ENCODE assay signal across 8 cellular contexts in genomic region chr4:154551872-154552686, GRCh38. TPM values are rescaled to one million over a fixed set of nuclear protein-coding genes. Genes with fewer than 3 reads are reported as not detected.
DNase-seq lines count a peak whose midpoint lies in the region; ATAC-seq lines count a peak whose summit lies in the region.

No MANE protein-coding gene starts in this region.

- no peak overlapping the region for H3K9ac ChIP-seq in NT2/D1 (ENCODE audit: insufficient read length, low read depth)

- ATAC-seq in GM21367 (IDR thresholded peaks at IDR 0.05; ENCODE audit: unreplicated experiment) (peak; percentile 47), esophagus mucosa (peak; percentile 78)
- peak in 1 of 2 donors; percentile 58 for ATAC-seq in natural killer cell treated with Interleukin-12 subunit alpha and Interleukin-12 subunit beta and Interleukin-15 and Interleukin-18, amount 100 ng/mL, for 72 hours

- no peak overlapping the region for H3K4me3 ChIP-seq in NT2/D1 (ENCODE audit: insufficient read length, low read depth)

- H3K4me1 Mint-ChIP-seq in natural killer cell treated with Interleukin-12 subunit alpha and Interleukin-12 subunit beta and Interleukin-15 and Interleukin-18, amount 100 ng/mL, for 72 hours (ENCODE audit: low read depth in 2 of 2) = peaks cover 18 to 21% of the 10 kb centered on the region in 2 donors

- peak; percentile 74 for DNase-seq in DMS 273 (lab: John Stamatoyannopoulos, UW; ENCODE audit: unreplicated experiment)
- peak; percentile 74 for DNase-seq in HPDE6-E6E7 (ENCODE audit: extremely low spot score)
- DNase-seq in NT2/D1 (ENCODE audit: low read depth, low spot score) = peak; percentile 54
- peak; percentile 54 for DNase-seq in activated T-cell treated with anti-CD3 and anti-CD28 coated beads for 1 hour (ENCODE audit: low read depth)
- peak; percentile 67 for DNase-seq in natural killer cell treated with Interleukin-12 subunit alpha and Interleukin-12 subunit beta and Interleukin-15 and Interleukin-18, amount 100 ng/mL, for 72 hours (ENCODE audit: low spot score)
- DNase-seq in stimulated activated naive CD4-positive, alpha-beta T cell (lab: John Stamatoyannopoulos, UW) = peak; percentile 39 to 73 (median 57)

- H3K9me3 Mint-ChIP-seq in natural killer cell treated with Interleukin-12 subunit alpha and Interleukin-12 subunit beta and Interleukin-15 and Interleukin-18, amount 100 ng/mL, for 72 hours = no peaks in the 10 kb centered on the region

- H3K4me1 ChIP-seq in NT2/D1 (ENCODE audit: insufficient read depth, insufficient read length) = no peaks in the 10 kb centered on the region

- H3K27me3 ChIP-seq in NT2/D1 (ENCODE audit: insufficient read depth, insufficient read length) = no peaks in the 10 kb centered on the region

- H3K36me3 Mint-ChIP-seq in natural killer cell treated with Interleukin-12 subunit alpha and Interleukin-12 subunit beta and Interleukin-15 and Interleukin-18, amount 100 ng/mL, for 72 hours = peaks cover 14% of the 10 kb centered on the region

- H3K27ac Mint-ChIP-seq in natural killer cell treated with Interleukin-12 subunit alpha and Interleukin-12 subunit beta and Interleukin-15 and Interleukin-18, amount 100 ng/mL, for 72 hours = no peak overlapping the region

- H3K9me3 ChIP-seq in NT2/D1 (ENCODE audit: insufficient read depth, low read length) = no peaks in the 10 kb centered on the region

- peaks cover 12% of the 10 kb centered on the region for H3K36me3 ChIP-seq in NT2/D1 (ENCODE audit: insufficient read depth, insufficient read length, low read length)

- no peaks in the 10 kb centered on the region for H3K27me3 Mint-ChIP-seq in natural killer cell treated with Interleukin-12 subunit alpha and Interleukin-12 subunit beta and Interleukin-15 and Interleukin-18, amount 100 ng/mL, for 72 hours

- H3K4me3 Mint-ChIP-seq in natural killer cell treated with Interleukin-12 subunit alpha and Interleukin-12 subunit beta and Interleukin-15 and Interleukin-18, amount 100 ng/mL, for 72 hours = no peak overlapping the region

RNA-seq across cellular contexts. Expression of gene PLRG1, which starts 1.9 kb away (rescaled TPM):
- total RNA-seq in esophagus mucosa = 77.9 TPM
- total RNA-seq in natural killer cell treated with Interleukin-12 subunit alpha and Interleukin-12 subunit beta and Interleukin-15 and Interleukin-18, amount 100 ng/mL, for 72 hours = 100 to 1,000 TPM in 1 of 2 donors, 10 to 100 TPM in 1; 84.5 to 109 TPM

RNA-seq across cellular contexts. Expression of gene FGB, which starts 10.7 kb away (rescaled TPM):
- 0.52 TPM for total RNA-seq in esophagus mucosa
- total RNA-seq in natural killer cell treated with Interleukin-12 subunit alpha and Interleukin-12 subunit beta and Interleukin-15 and Interleukin-18, amount 100 ng/mL, for 72 hours = not detected

RNA-seq across cellular contexts. Expression of gene FGA, which starts 38.5 kb away (rescaled TPM):
- 0.64 TPM for total RNA-seq in esophagus mucosa
- not detected for total RNA-seq in natural killer cell treated with Interleukin-12 subunit alpha and Interleukin-12 subunit beta and Interleukin-15 and Interleukin-18, amount 100 ng/mL, for 72 hours
